ENCODE assay signal across 1 cellular context in genomic region chr6:63456734-63457133, GRCh38.
TF ChIP-seq lines count a peak whose summit lies in the region.

No MANE protein-coding gene starts in this region.

TF ChIP-seq in GM23338, 12 proteins besides CTCF, POLR2A, EP300 and RAD21 (continued from another document):
- TF ChIP-seq REST (IDR thresholded peaks at IDR 0.05; ENCODE audit: unreplicated experiment) (no peak), ZNF462 (CRISPR knock-in tag; IDR thresholded peaks at IDR 0.05) (no peak), ZNF114 (CRISPR knock-in tag; IDR thresholded peaks at IDR 0.05) (no peak), ETS1 (IDR thresholded peaks at IDR 0.05) (no peak), STAT1 (IDR thresholded peaks at IDR 0.05; ENCODE audit: unreplicated experiment) (no peak), ZNF331 (CRISPR knock-in tag; IDR thresholded peaks at IDR 0.05; ENCODE audit: low read depth) (no peak), EZH2phosphoT487 (IDR thresholded peaks at IDR 0.05; ENCODE audit: unreplicated experiment) (no peak), CREB1 (CRISPR knock-in tag; IDR thresholded peaks at IDR 0.05; ENCODE audit: low read depth) (no peak)
